ENCODE assay signal across 8 cellular contexts in the genomic region with DNA sequence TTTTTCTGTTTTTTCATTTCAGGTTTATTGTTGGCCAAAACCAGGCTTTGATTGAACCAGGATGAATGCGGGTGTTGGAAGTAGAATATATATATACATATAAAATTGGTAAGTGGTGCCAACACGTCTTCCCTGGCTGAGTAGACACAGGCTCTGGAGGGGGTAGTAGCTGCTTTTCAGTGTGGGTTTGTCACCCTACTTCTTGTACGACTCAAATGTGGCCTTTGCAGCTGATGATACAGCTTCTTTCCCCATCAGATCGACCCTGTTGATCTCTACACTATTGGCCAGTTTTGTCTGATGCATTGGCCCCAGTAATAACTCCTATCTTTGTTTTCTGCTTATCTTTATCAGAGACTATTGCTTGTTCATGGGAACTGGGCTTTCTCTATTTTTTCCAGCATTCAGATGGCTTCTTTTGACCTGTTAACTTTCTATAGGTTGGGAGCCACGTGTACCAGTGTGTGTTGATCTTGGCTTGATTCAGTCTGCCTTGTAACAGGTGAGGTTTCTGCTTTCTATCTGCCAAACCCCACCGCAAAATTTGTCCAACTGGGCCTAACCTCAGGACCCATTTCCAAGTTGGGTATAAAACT. TPM values are rescaled to one million over a fixed set of nuclear protein-coding genes. Genes with fewer than 3 reads are reported as not detected.
DNase-seq lines count a peak whose midpoint lies in the region; ATAC-seq, FAIRE-seq and TF ChIP-seq lines count a peak whose summit lies in the region.

No MANE protein-coding gene starts in this region.

- H3K27me3 ChIP-seq in kidney epithelial cell (ENCODE audit: control insufficient read depth, insufficient read depth, low read length) (no peaks in the 10 kb centered on the region), upper lobe of right lung (no peaks in the 10 kb centered on the region)

- peak overlapping the region; percentile 79 for H3K4me3 ChIP-seq in kidney epithelial cell (ENCODE audit: low read depth, low read length)
- H3K4me3 ChIP-seq in upper lobe of right lung: peak overlapping the region; percentile 89

- FAIRE-seq in H54 (lab: Jason Lieb, UNC): no peak

- no peaks in the 10 kb centered on the region for H3K27me3 Mint-ChIP-seq in activated T-helper 2 cell treated with anti-CD3 and anti-CD28 coated beads, Interferon-gamma antibody, Interleukin-2, Interleukin-4, amounts not matched to agents 10 μg/mL and 5 μg/mL and 100 μg/mL, durations not matched to agents 14 hours and 24 hours and 36 hours (ENCODE audit: low read depth)

- intact Hi-C loops in activated T-helper 2 cell treated with anti-CD3 and anti-CD28 coated beads, Interferon-gamma antibody, Interleukin-2, Interleukin-4, amounts not matched to agents 10 μg/mL and 5 μg/mL and 100 μg/mL, durations not matched to agents 14 hours and 24 hours and 36 hours (cut with micrococcal nuclease): no loop called here
- intact Hi-C loops in upper lobe of right lung (cut with DNase I): no loop called here

- peaks cover 49% of the 10 kb centered on the region for H3K4me1 ChIP-seq in upper lobe of right lung

- H3K4me3 Mint-ChIP-seq in activated T-helper 2 cell treated with anti-CD3 and anti-CD28 coated beads, Interferon-gamma antibody, Interleukin-2, Interleukin-4, amounts not matched to agents 10 μg/mL and 5 μg/mL and 100 μg/mL, durations not matched to agents 14 hours and 24 hours and 36 hours (ENCODE audit: low read depth): peak overlapping the region; percentile 94

- H3K9me3 ChIP-seq in upper lobe of right lung: peaks cover 9% of the 10 kb centered on the region

- TF ChIP-seq POLR2A in H54 (IDR thresholded peaks at IDR 0.05; ENCODE audit: low read depth, low read length): no peak

- peaks cover 65% of the 10 kb centered on the region for H3K4me1 Mint-ChIP-seq in activated T-helper 2 cell treated with anti-CD3 and anti-CD28 coated beads, Interferon-gamma antibody, Interleukin-2, Interleukin-4, amounts not matched to agents 10 μg/mL and 5 μg/mL and 100 μg/mL, durations not matched to agents 14 hours and 24 hours and 36 hours (ENCODE audit: low read depth)

- H3K36me3 ChIP-seq in kidney epithelial cell (ENCODE audit: control insufficient read depth, insufficient read depth, low read length) (peaks cover 25% of the 10 kb centered on the region), upper lobe of right lung (peaks cover 65% of the 10 kb centered on the region)

- H3K36me3 Mint-ChIP-seq in activated T-helper 2 cell treated with anti-CD3 and anti-CD28 coated beads, Interferon-gamma antibody, Interleukin-2, Interleukin-4, amounts not matched to agents 10 μg/mL and 5 μg/mL and 100 μg/mL, durations not matched to agents 14 hours and 24 hours and 36 hours (ENCODE audit: low read depth): peaks cover 91% of the 10 kb centered on the region

- no peak overlapping the region for H3K27ac ChIP-seq in upper lobe of right lung

- H3K27ac Mint-ChIP-seq in activated T-helper 2 cell treated with anti-CD3 and anti-CD28 coated beads, Interferon-gamma antibody, Interleukin-2, Interleukin-4, amounts not matched to agents 10 μg/mL and 5 μg/mL and 100 μg/mL, durations not matched to agents 14 hours and 24 hours and 36 hours: peak overlapping the region; percentile 79

- H3K9me3 Mint-ChIP-seq in activated T-helper 2 cell treated with anti-CD3 and anti-CD28 coated beads, Interferon-gamma antibody, Interleukin-2, Interleukin-4, amounts not matched to agents 10 μg/mL and 5 μg/mL and 100 μg/mL, durations not matched to agents 14 hours and 24 hours and 36 hours: peaks cover 54% of the 10 kb centered on the region

- no peak for ATAC-seq in upper lobe of right lung
- ATAC-seq in GM21529 (IDR thresholded peaks at IDR 0.05; ENCODE audit: unreplicated experiment): no peak
- no peak for ATAC-seq in HG03045 (IDR thresholded peaks at IDR 0.05; ENCODE audit: unreplicated experiment)

- no peak for TF ChIP-seq CTCF in kidney epithelial cell (IDR thresholded peaks at IDR 0.05; ENCODE audit: insufficient read depth, low read length, poor library complexity, severe bottlenecking)
- TF ChIP-seq CTCF in upper lobe of right lung (IDR thresholded peaks at IDR 0.05): no peak

- peak; percentile 9 for DNase-seq in stimulated activated CD4-positive, alpha-beta T cell treated with anti-CD3 and anti-CD28 coated beads, Interleukin-1b, Interleukin-23, amount 100 ng/mL, for 48 hours
- DNase-seq in stimulated activated CD4-positive, alpha-beta T cell treated with anti-CD3 and anti-CD28 coated beads, Interleukin-2, amount 100 ng/mL, for 48 hours: no peak
- DNase-seq in activated T-helper 2 cell treated with anti-CD3 and anti-CD28 coated beads, Interferon-gamma antibody, Interleukin-2, Interleukin-4, amounts not matched to agents 10 μg/mL and 5 μg/mL and 100 μg/mL, durations not matched to agents 14 hours and 24 hours and 36 hours (ENCODE audit: low spot score): no peak
- DNase-seq in kidney epithelial cell (ENCODE audit: low read depth): no peak
- DNase-seq in upper lobe of right lung: no peak
- no peak for DNase-seq in H54 (ENCODE audit: insufficient read length, low spot score)

RNA-seq across cellular contexts. Expression of a gene that starts 2.7 kb away (rescaled TPM):
- 49.3 and 51.0 TPM in 2 replicates for total RNA-seq in activated T-helper 2 cell treated with anti-CD3 and anti-CD28 coated beads, Interferon-gamma antibody, Interleukin-2, Interleukin-4, amounts not matched to agents 10 μg/mL and 5 μg/mL and 100 μg/mL, durations not matched to agents 14 hours and 24 hours and 36 hours
- total RNA-seq in kidney epithelial cell: 32.7 and 35.4 TPM in 2 replicates
- total RNA-seq in upper lobe of right lung: 54.4 TPM
